Comparison of ENCODE assay signal across 1 cellular context in genomic region chr16:89712476-89712805, GRCh38.
TF ChIP-seq lines count a peak whose summit lies in the region.

No MANE protein-coding gene starts in this region.

TF ChIP-seq in GM23338, 12 proteins besides CTCF, POLR2A, EP300 and RAD21 (continued from another document):
- TF ChIP-seq, protein P1, sequence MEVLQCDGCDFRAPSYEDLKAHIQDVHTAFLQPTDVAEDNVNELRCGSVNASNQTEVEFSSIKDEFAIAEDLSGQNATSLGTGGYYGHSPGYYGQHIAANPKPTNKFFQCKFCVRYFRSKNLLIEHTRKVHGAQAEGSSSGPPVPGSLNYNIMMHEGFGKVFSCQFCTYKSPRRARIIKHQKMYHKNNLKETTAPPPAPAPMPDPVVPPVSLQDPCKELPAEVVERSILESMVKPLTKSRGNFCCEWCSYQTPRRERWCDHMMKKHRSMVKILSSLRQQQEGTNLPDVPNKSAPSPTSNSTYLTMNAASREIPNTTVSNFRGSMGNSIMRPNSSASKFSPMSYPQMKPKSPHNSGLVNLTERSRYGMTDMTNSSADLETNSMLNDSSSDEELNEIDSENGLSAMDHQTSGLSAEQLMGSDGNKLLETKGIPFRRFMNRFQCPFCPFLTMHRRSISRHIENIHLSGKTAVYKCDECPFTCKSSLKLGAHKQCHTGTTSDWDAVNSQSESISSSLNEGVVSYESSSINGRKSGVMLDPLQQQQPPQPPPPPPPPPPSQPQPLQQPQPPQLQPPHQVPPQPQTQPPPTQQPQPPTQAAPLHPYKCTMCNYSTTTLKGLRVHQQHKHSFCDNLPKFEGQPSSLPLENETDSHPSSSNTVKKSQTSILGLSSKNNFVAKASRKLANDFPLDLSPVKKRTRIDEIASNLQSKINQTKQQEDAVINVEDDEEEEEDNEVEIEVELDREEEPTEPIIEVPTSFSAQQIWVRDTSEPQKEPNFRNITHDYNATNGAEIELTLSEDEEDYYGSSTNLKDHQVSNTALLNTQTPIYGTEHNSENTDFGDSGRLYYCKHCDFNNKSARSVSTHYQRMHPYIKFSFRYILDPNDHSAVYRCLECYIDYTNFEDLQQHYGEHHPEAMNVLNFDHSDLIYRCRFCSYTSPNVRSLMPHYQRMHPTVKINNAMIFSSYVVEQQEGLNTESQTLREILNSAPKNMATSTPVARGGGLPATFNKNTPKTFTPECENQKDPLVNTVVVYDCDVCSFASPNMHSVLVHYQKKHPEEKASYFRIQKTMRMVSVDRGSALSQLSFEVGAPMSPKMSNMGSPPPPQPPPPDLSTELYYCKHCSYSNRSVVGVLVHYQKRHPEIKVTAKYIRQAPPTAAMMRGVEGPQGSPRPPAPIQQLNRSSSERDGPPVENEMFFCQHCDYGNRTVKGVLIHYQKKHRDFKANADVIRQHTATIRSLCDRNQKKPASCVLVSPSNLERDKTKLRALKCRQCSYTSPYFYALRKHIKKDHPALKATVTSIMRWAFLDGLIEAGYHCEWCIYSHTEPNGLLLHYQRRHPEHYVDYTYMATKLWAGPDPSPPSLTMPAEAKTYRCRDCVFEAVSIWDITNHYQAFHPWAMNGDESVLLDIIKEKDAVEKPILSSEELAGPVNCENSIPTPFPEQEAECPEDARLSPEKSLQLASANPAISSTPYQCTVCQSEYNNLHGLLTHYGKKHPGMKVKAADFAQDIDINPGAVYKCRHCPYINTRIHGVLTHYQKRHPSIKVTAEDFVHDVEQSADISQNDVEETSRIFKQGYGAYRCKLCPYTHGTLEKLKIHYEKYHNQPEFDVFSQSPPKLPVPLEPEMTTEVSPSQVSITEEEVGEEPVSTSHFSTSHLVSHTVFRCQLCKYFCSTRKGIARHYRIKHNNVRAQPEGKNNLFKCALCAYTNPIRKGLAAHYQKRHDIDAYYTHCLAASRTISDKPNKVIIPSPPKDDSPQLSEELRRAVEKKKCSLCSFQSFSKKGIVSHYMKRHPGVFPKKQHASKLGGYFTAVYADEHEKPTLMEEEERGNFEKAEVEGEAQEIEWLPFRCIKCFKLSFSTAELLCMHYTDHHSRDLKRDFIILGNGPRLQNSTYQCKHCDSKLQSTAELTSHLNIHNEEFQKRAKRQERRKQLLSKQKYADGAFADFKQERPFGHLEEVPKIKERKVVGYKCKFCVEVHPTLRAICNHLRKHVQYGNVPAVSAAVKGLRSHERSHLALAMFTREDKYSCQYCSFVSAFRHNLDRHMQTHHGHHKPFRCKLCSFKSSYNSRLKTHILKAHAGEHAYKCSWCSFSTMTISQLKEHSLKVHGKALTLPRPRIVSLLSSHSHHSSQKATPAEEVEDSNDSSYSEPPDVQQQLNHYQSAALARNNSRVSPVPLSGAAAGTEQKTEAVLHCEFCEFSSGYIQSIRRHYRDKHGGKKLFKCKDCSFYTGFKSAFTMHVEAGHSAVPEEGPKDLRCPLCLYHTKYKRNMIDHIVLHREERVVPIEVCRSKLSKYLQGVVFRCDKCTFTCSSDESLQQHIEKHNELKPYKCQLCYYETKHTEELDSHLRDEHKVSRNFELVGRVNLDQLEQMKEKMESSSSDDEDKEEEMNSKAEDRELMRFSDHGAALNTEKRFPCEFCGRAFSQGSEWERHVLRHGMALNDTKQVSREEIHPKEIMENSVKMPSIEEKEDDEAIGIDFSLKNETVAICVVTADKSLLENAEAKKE (CRISPR knock-in tag; IDR thresholded peaks at IDR 0.05) = no peak
- no peak for TF ChIP-seq REST (IDR thresholded peaks at IDR 0.05; ENCODE audit: unreplicated experiment)
- no peak for TF ChIP-seq ETS1 (IDR thresholded peaks at IDR 0.05)
- TF ChIP-seq POLR2AphosphoS5 (IDR thresholded peaks at IDR 0.05; ENCODE audit: low read depth) = no peak
- TF ChIP-seq ZNF114 (CRISPR knock-in tag; IDR thresholded peaks at IDR 0.05) = no peak
- TF ChIP-seq NANOG (IDR thresholded peaks at IDR 0.05; ENCODE audit: borderline replicate concordance) = no peak
